Comparison of ENCODE assay signal across 8 cellular contexts in the genomic region with DNA sequence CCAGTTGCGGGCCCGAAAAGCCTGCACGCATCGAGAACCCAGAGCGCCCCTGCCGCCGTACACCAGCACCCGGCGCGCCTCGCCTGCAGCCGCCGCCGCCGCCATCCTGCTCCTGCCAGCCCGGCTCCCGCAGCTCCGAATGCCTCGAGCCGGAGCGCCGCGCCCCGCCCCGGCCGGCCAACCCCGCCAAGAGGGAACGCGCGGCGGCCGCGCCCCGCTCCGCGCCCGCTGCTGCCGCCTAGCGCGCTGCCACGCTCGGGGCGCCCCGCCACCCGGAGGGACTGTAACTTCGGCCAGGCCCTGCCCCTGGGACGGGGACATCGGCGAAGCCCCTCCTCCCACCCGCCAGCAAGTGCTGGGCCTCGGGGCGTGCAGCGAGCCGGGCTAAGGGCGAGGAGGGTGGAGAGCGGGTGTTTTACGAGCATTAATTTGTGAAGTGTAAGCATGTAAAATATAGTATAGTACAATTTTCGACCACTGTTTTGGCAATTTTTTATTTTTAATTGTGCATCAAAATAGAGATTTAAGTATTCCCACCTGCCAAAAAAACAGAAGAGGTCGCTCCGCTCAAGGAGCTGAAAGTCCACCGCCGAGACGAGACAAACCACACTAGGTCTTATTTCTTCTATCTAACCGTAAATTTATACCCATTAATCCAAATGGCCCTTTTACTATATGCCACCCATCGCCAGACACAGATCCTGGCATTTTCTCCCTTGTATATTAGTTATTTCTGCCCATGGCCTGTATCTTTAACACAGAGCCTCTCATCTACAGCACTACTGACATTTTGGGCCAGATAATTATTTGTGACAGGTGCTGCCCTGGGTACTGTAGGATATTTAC. TPM values are rescaled to one million over a fixed set of nuclear protein-coding genes. Genes with fewer than 3 reads are reported as not detected.
A peak's percentile ranks its signal among the peaks of the same experiment; 100 is the strongest.
DNase-seq lines count a peak whose midpoint lies in the region; ATAC-seq and TF ChIP-seq lines count a peak whose summit lies in the region.

A gene (minus strand): TSS at position 141 of the 846 bp plus-strand sequence. CDS start 36 bp downstream, at position 105.

- peaks cover 8% of the 10 kb centered on the region for H3K36me3 Mint-ChIP-seq in activated CD4-positive, alpha-beta T cell treated with anti-CD3 and anti-CD28 coated beads, Interleukin-2, amount 10 ng/mL, durations not matched to agents 7 days and 5 days (ENCODE audit: low read depth)

- intact Hi-C loops in left lung (cut with DNase I): no loop called here

- H3K9me3 ChIP-seq in left lung: no peaks in the 10 kb centered on the region

- H3K27me3 Mint-ChIP-seq in activated CD4-positive, alpha-beta T cell treated with anti-CD3 and anti-CD28 coated beads, Interleukin-2, amount 10 ng/mL, durations not matched to agents 7 days and 5 days: peaks cover 10% of the 10 kb centered on the region

- H2AFZ ChIP-seq in ACC112 (ENCODE audit: low read length, unreplicated experiment): peak within 1 kb of the TSS; percentile 93

- H3K4me3 Mint-ChIP-seq in activated CD4-positive, alpha-beta T cell treated with anti-CD3 and anti-CD28 coated beads, Interleukin-2, amount 10 ng/mL, durations not matched to agents 7 days and 5 days: peak within 1 kb of the TSS; percentile 90

- peak; percentile 86 for ATAC-seq in GM18508 (IDR thresholded peaks at IDR 0.05; ENCODE audit: insufficient read depth, unreplicated experiment)
- peak; percentile 92 for ATAC-seq in HG02973 (IDR thresholded peaks at IDR 0.05; ENCODE audit: unreplicated experiment)
- peak; percentile 94 for ATAC-seq in left lung

- peaks cover 13% of the 10 kb centered on the region for H3K79me2 ChIP-seq in ACC112 (ENCODE audit: control insufficient read depth, insufficient read depth, low read length, unreplicated experiment)

- H3K36me3 ChIP-seq in ACC112 (ENCODE audit: insufficient read depth, low read length) (no peaks in the 10 kb centered on the region), left lung (peaks cover 0 to 22% of the 10 kb centered on the region in 2 donors)

- DNase-seq in NCI-H2171 treated with DMSO at 0.1 percent for 48 hours (lab: John Stamatoyannopoulos, UW): peak; percentile 41
- peak; percentile 75 for DNase-seq in activated CD4-positive, alpha-beta T cell treated with anti-CD3 and anti-CD28 coated beads, Interleukin-2, amount 10 ng/mL, durations not matched to agents 7 days and 5 days
- peak; percentile 66 for DNase-seq in dedifferentiated amniotic fluid mesenchymal stem cell (ENCODE audit: extremely low spot score)
- DNase-seq in left lung: peak; percentile 83 to 97
- DNase-seq in stimulated activated CD4-positive, alpha-beta T cell treated with anti-CD3 and anti-CD28 coated beads, Interleukin-2, amount 100 ng/mL, for 48 hours: peak; percentile 71 to 79

- peaks cover 27% of the 10 kb centered on the region for H3K4me1 Mint-ChIP-seq in activated CD4-positive, alpha-beta T cell treated with anti-CD3 and anti-CD28 coated beads, Interleukin-2, amount 10 ng/mL, durations not matched to agents 7 days and 5 days

- TF ChIP-seq CTCF in left lung (IDR thresholded peaks at IDR 0.05): peak in 1 of 2 donors; percentile 33

- H3K4me1 ChIP-seq in ACC112 (ENCODE audit: control insufficient read depth, insufficient read depth, low read length, unreplicated experiment) (peaks cover 9% of the 10 kb centered on the region), left lung (peaks cover 6 to 27% of the 10 kb centered on the region in 2 donors)

- peak within 1 kb of the TSS; percentile 93 for H3K27ac Mint-ChIP-seq in activated CD4-positive, alpha-beta T cell treated with anti-CD3 and anti-CD28 coated beads, Interleukin-2, amount 10 ng/mL, durations not matched to agents 7 days and 5 days

- POLR2A ChIA-PET in activated CD4-positive, alpha-beta T cell treated with anti-CD3 and anti-CD28 coated beads, Interleukin-2, amount 10 ng/mL, durations not matched to agents 7 days and 5 days (lab: Charles Lee): no interaction called here

- H3K9me3 Mint-ChIP-seq in activated CD4-positive, alpha-beta T cell treated with anti-CD3 and anti-CD28 coated beads, Interleukin-2, amount 10 ng/mL, durations not matched to agents 7 days and 5 days: no peaks in the 10 kb centered on the region

- H3K4me3 ChIP-seq in ACC112 (ENCODE audit: low read depth, low read length) (peak within 1 kb of the TSS; percentile 96), left lung (peak within 1 kb of the TSS; percentile 64 to 77)

- H3K27me3 ChIP-seq in ACC112 (ENCODE audit: insufficient read depth, low read length) (peaks cover 22% of the 10 kb centered on the region), left lung (no peaks in the 10 kb centered on the region)

- CTCF ChIA-PET in activated CD4-positive, alpha-beta T cell treated with anti-CD3 and anti-CD28 coated beads, Interleukin-2, amount 10 ng/mL, durations not matched to agents 7 days and 5 days (lab: Charles Lee): interaction anchor here (0.8 to 1.5 kb wide), 3 partner anchors 8 to 1220 kb away, joined by 3 read pairs; no protein-coding TSS in a partner anchor

- H3K27ac ChIP-seq in ACC112 (ENCODE audit: low read depth, low read length): no peak within 1 kb of the TSS
- peak within 1 kb of the TSS; percentile 51 to 76 for H3K27ac ChIP-seq in left lung

RNA-seq across cellular contexts. Expression of the gene that starts here (rescaled TPM):
- total RNA-seq in activated CD4-positive, alpha-beta T cell treated with anti-CD3 and anti-CD28 coated beads, Interleukin-2, amount 10 ng/mL, durations not matched to agents 7 days and 5 days: 10 to 100 TPM; 26.8 TPM
- total RNA-seq in left lung: 10 to 100 TPM; 40.0 to 43.0 TPM
